ENCODE assay signal across 1 cellular context in the genomic region with DNA sequence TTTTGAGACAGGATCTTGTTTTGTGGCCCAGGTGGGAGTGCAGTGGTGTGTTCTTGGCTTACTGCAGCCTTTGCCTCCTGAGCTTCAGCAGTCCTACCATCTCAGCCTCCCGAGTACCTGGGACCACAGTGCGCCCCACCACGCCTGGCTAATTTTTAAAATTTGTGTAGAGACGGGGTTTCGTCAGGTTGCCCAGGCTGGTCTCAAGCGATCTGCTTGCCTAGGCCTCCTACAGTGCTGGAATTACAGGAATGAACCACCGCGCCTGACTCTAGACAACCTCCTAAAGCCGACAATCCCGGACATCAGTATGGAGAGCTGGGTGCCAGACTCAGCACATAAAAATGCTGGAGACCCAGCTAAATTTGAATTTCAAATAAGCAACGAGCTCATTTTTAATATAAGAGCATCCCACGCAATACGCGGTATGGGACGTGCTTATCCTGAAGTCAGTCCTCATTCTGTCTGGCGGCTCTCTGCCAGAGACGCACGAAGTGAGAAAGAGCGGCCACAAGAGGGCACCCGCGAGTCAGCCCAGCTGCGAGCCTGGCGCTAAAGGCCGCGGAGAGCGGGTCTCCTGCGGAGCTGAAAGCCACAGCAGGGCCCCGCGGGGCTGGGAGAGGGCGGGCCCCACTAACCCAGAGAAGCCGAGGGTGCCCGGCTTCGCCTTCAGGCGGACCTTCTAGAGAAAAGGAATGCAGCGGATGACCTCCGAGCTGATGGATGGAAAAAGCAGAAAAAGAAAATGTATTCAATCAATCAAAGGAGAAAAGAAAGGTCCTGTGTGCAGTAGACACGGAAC.
TF ChIP-seq lines count a peak whose summit lies in the region.

No MANE protein-coding gene starts in this region.

TF ChIP-seq in HEK293, 187 proteins besides CTCF, POLR2A, EP300 and RAD21 (continued from another document):
- TF ChIP-seq, protein P1, sequence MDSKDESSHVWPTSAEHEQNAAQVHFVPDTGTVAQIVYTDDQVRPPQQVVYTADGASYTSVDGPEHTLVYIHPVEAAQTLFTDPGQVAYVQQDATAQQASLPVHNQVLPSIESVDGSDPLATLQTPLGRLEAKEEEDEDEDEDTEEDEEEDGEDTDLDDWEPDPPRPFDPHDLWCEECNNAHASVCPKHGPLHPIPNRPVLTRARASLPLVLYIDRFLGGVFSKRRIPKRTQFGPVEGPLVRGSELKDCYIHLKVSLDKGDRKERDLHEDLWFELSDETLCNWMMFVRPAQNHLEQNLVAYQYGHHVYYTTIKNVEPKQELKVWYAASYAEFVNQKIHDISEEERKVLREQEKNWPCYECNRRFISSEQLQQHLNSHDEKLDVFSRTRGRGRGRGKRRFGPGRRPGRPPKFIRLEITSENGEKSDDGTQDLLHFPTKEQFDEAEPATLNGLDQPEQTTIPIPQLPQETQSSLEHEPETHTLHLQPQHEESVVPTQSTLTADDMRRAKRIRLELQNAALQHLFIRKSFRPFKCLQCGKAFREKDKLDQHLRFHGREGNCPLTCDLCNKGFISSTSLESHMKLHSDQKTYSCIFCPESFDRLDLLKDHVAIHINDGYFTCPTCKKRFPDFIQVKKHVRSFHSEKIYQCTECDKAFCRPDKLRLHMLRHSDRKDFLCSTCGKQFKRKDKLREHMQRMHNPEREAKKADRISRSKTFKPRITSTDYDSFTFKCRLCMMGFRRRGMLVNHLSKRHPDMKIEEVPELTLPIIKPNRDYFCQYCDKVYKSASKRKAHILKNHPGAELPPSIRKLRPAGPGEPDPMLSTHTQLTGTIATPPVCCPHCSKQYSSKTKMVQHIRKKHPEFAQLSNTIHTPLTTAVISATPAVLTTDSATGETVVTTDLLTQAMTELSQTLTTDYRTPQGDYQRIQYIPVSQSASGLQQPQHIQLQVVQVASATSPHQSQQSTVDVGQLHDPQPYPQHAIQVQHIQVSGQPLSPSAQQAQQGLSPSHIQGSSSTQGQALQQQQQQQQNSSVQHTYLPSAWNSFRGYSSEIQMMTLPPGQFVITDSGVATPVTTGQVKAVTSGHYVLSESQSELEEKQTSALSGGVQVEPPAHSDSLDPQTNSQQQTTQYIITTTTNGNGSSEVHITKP (tag by site-specific recombination; IDR thresholded peaks at IDR 0.05), result peak; percentile 92
- TF ChIP-seq ZNF311 (tag by site-specific recombination; IDR thresholded peaks at IDR 0.05; ENCODE audit: borderline replicate concordance) (no peak), SP3 (tag by site-specific recombination; IDR thresholded peaks at IDR 0.05) (peak; percentile 30; the same call in 1 of the 2 replicates), ZIC2 (tag by site-specific recombination; IDR thresholded peaks at IDR 0.05) (peak; percentile 86), ZFP69B (tag by site-specific recombination; IDR thresholded peaks at IDR 0.05) (peak; percentile 97), KLF10 (tag by site-specific recombination; IDR thresholded peaks at IDR 0.05) (peak; percentile 58; the same call in 1 of the 2 replicates), ZNF175 (tag by site-specific recombination; IDR thresholded peaks at IDR 0.05) (no peak), ZNF132 (tag by site-specific recombination; IDR thresholded peaks at IDR 0.05; ENCODE audit: borderline replicate concordance) (no peak), ZNF501 (tag by site-specific recombination; IDR thresholded peaks at IDR 0.05) (no peak), ZNF777 (tag by site-specific recombination; IDR thresholded peaks at IDR 0.05; ENCODE audit: borderline replicate concordance) (no peak), ZBTB8A (tag by site-specific recombination; IDR thresholded peaks at IDR 0.05) (peak; percentile 89), REPIN1 (tag by site-specific recombination; IDR thresholded peaks at IDR 0.05; ENCODE audit: low read depth) (no peak), ZNF654 (tag by site-specific recombination; IDR thresholded peaks at IDR 0.05; ENCODE audit: low read depth) (peak; percentile 90), ZNF624 (tag by site-specific recombination; IDR thresholded peaks at IDR 0.05) (no peak), ZSCAN30 (tag by site-specific recombination; IDR thresholded peaks at IDR 0.05) (peak; percentile 78; the same call in 1 of the 2 replicates), SCRT2 (tag by site-specific recombination; IDR thresholded peaks at IDR 0.05) (no peak), ZNF391 (tag by site-specific recombination; IDR thresholded peaks at IDR 0.05; ENCODE audit: borderline replicate concordance, low read depth) (no peak; the same call in 1 of the 2 replicates), ZFHX2 (tag by site-specific recombination; conservative IDR thresholded peaks at IDR 0.05) (0 out of 2 replicates have a peak, but pooled peaks have one; percentile 14), ZNF600 (tag by site-specific recombination; IDR thresholded peaks at IDR 0.05) (peak; percentile 74), ZNF423 (tag by site-specific recombination; IDR thresholded peaks at IDR 0.05) (peak; percentile 90), KLF1 (tag by site-specific recombination; IDR thresholded peaks at IDR 0.05) (peak; percentile 51; the same call in 1 of the 2 replicates), ZNF629 (tag by site-specific recombination; IDR thresholded peaks at IDR 0.05) (peak; percentile 46; the same call in 1 of the 2 replicates), ZNF248 (tag by site-specific recombination; IDR thresholded peaks at IDR 0.05) (no peak), ZNF121 (tag by site-specific recombination; IDR thresholded peaks at IDR 0.05) (0 out of 2 replicates have a peak, but pooled peaks have one; percentile 50), ZNF221 (tag by site-specific recombination; IDR thresholded peaks at IDR 0.05; ENCODE audit: borderline replicate concordance) (no peak), ZBTB17 (tag by site-specific recombination; IDR thresholded peaks at IDR 0.05) (peak; percentile 75; the same call in 1 of the 2 replicates), ZNF549 (tag by site-specific recombination; IDR thresholded peaks at IDR 0.05) (no peak), SP2 (tag by site-specific recombination; IDR thresholded peaks at IDR 0.05) (peak; percentile 13; the same call in 1 of the 2 replicates), ZNF114 (tag by site-specific recombination; IDR thresholded peaks at IDR 0.05) (no peak), ZNF140 (tag by site-specific recombination; IDR thresholded peaks at IDR 0.05) (no peak), ZNF335 (tag by site-specific recombination; conservative IDR thresholded peaks at IDR 0.05) (peak; percentile 87), ZNF324 (tag by site-specific recombination; IDR thresholded peaks at IDR 0.05) (0 out of 2 replicates have a peak, but pooled peaks have one; percentile 17), ZNF16 (tag by site-specific recombination; IDR thresholded peaks at IDR 0.05; ENCODE audit: low read depth) (no peak), ZNF610 (tag by site-specific recombination; IDR thresholded peaks at IDR 0.05; ENCODE audit: borderline replicate concordance) (peak; percentile 25; the same call in 1 of the 2 replicates), ZNF558 (tag by site-specific recombination; IDR thresholded peaks at IDR 0.05) (no peak), KLF9 (tag by site-specific recombination; IDR thresholded peaks at IDR 0.05; ENCODE audit: low read depth) (peak; percentile 47; the same call in 1 of the 2 replicates), ZNF626 (tag by site-specific recombination; IDR thresholded peaks at IDR 0.05) (no peak), BCL11B (tag by site-specific recombination; IDR thresholded peaks at IDR 0.05; ENCODE audit: low read depth) (no peak), SP7 (tag by site-specific recombination; IDR thresholded peaks at IDR 0.05) (peak; percentile 56; the same call in 1 of the 2 replicates), ZEB2 (tag by site-specific recombination; IDR thresholded peaks at IDR 0.05) (peak; percentile 57), ZBTB20 (tag by site-specific recombination; IDR thresholded peaks at IDR 0.05) (peak; percentile 57; the same call in 1 of the 2 replicates), ZNF707 (tag by site-specific recombination; IDR thresholded peaks at IDR 0.05) (no peak), ZNF112 (tag by site-specific recombination; IDR thresholded peaks at IDR 0.05) (no peak), IKZF3 (tag by site-specific recombination; IDR thresholded peaks at IDR 0.05) (no peak), ZXDB (tag by site-specific recombination; IDR thresholded peaks at IDR 0.05) (peak; percentile 34; the same call in 1 of the 2 replicates)
- TF ChIP-seq, protein P2, sequence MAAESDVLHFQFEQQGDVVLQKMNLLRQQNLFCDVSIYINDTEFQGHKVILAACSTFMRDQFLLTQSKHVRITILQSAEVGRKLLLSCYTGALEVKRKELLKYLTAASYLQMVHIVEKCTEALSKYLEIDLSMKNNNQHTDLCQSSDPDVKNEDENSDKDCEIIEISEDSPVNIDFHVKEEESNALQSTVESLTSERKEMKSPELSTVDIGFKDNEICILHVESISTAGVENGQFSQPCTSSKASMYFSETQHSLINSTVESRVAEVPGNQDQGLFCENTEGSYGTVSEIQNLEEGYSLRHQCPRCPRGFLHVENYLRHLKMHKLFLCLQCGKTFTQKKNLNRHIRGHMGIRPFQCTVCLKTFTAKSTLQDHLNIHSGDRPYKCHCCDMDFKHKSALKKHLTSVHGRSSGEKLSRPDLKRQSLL (tag by site-specific recombination; IDR thresholded peaks at IDR 0.05), result no peak
- TF ChIP-seq, protein P3, sequence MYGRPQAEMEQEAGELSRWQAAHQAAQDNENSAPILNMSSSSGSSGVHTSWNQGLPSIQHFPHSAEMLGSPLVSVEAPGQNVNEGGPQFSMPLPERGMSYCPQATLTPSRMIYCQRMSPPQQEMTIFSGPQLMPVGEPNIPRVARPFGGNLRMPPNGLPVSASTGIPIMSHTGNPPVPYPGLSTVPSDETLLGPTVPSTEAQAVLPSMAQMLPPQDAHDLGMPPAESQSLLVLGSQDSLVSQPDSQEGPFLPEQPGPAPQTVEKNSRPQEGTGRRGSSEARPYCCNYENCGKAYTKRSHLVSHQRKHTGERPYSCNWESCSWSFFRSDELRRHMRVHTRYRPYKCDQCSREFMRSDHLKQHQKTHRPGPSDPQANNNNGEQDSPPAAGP (tag by site-specific recombination; IDR thresholded peaks at IDR 0.05), result 0 out of 2 replicates have a peak, but pooled peaks have one; percentile 58
- TF ChIP-seq, protein P4, sequence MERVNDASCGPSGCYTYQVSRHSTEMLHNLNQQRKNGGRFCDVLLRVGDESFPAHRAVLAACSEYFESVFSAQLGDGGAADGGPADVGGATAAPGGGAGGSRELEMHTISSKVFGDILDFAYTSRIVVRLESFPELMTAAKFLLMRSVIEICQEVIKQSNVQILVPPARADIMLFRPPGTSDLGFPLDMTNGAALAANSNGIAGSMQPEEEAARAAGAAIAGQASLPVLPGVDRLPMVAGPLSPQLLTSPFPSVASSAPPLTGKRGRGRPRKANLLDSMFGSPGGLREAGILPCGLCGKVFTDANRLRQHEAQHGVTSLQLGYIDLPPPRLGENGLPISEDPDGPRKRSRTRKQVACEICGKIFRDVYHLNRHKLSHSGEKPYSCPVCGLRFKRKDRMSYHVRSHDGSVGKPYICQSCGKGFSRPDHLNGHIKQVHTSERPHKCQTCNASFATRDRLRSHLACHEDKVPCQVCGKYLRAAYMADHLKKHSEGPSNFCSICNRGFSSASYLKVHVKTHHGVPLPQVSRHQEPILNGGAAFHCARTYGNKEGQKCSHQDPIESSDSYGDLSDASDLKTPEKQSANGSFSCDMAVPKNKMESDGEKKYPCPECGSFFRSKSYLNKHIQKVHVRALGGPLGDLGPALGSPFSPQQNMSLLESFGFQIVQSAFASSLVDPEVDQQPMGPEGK (tag by site-specific recombination; IDR thresholded peaks at IDR 0.05), result peak; percentile 42; the same call in 1 of the 2 replicates
- TF ChIP-seq, protein P5, sequence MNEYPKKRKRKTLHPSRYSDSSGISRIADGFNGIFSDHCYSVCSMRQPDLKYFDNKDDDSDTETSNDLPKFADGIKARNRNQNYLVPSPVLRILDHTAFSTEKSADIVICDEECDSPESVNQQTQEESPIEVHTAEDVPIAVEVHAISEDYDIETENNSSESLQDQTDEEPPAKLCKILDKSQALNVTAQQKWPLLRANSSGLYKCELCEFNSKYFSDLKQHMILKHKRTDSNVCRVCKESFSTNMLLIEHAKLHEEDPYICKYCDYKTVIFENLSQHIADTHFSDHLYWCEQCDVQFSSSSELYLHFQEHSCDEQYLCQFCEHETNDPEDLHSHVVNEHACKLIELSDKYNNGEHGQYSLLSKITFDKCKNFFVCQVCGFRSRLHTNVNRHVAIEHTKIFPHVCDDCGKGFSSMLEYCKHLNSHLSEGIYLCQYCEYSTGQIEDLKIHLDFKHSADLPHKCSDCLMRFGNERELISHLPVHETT (tag by site-specific recombination; IDR thresholded peaks at IDR 0.05), result peak; percentile 51; the same call in 1 of the 2 replicates
- TF ChIP-seq, protein P6, sequence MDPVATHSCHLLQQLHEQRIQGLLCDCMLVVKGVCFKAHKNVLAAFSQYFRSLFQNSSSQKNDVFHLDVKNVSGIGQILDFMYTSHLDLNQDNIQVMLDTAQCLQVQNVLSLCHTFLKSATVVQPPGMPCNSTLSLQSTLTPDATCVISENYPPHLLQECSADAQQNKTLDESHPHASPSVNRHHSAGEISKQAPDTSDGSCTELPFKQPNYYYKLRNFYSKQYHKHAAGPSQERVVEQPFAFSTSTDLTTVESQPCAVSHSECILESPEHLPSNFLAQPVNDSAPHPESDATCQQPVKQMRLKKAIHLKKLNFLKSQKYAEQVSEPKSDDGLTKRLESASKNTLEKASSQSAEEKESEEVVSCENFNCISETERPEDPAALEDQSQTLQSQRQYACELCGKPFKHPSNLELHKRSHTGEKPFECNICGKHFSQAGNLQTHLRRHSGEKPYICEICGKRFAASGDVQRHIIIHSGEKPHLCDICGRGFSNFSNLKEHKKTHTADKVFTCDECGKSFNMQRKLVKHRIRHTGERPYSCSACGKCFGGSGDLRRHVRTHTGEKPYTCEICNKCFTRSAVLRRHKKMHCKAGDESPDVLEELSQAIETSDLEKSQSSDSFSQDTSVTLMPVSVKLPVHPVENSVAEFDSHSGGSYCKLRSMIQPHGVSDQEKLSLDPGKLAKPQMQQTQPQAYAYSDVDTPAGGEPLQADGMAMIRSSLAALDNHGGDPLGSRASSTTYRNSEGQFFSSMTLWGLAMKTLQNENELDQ (tag by site-specific recombination; IDR thresholded peaks at IDR 0.05; ENCODE audit: low read depth), result no peak
- TF ChIP-seq, protein P7, sequence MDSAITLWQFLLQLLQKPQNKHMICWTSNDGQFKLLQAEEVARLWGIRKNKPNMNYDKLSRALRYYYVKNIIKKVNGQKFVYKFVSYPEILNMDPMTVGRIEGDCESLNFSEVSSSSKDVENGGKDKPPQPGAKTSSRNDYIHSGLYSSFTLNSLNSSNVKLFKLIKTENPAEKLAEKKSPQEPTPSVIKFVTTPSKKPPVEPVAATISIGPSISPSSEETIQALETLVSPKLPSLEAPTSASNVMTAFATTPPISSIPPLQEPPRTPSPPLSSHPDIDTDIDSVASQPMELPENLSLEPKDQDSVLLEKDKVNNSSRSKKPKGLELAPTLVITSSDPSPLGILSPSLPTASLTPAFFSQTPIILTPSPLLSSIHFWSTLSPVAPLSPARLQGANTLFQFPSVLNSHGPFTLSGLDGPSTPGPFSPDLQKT (IDR thresholded peaks at IDR 0.05; ENCODE audit: borderline replicate concordance, low read depth, low read length), result no peak
